Comparison of ENCODE assay signal across 1 cellular context in the genomic region with DNA sequence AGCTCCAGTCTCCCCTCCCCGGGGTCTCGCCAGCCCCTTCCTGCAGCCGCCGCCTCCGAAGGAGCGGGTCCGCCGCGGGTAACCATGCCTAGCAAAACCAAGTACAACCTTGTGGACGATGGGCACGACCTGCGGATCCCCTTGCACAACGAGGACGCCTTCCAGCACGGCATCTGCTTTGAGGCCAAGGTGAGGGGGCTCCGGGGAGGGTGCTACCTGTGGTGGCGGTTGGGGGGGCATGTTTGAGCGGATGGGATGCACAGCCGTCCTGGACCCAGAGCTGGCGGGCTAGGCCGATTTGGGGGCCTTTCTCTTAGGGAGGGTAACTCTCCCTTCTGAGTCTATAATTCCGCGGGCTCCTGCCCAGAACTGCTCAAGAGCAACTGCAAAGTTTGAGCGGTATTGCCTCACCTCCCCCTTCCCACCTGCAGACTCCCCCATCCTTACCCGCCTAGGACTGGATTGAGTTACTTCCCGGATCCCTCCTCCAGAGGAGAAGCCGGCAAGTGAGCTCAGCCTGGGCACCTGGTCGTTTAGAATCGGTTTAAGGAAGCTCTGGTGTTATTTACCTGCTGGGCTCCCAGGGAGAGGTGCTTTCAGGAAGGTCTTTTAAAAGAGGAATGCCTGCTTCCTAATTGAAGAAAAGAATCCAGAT.
TF ChIP-seq lines count a peak whose summit lies in the region.

No MANE protein-coding gene starts in this region.

TF ChIP-seq in IMR-90, 13 proteins besides CTCF, POLR2A, EP300 and RAD21 (continued from another document):
- no peak for TF ChIP-seq CEBPB (IDR thresholded peaks at IDR 0.05; ENCODE audit: low read depth, low read length)
- TF ChIP-seq, protein P1, sequence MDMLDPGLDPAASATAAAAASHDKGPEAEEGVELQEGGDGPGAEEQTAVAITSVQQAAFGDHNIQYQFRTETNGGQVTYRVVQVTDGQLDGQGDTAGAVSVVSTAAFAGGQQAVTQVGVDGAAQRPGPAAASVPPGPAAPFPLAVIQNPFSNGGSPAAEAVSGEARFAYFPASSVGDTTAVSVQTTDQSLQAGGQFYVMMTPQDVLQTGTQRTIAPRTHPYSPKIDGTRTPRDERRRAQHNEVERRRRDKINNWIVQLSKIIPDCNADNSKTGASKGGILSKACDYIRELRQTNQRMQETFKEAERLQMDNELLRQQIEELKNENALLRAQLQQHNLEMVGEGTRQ (IDR thresholded peaks at IDR 0.05; ENCODE audit: low read depth, low read length): no peak
- TF ChIP-seq, protein P2, sequence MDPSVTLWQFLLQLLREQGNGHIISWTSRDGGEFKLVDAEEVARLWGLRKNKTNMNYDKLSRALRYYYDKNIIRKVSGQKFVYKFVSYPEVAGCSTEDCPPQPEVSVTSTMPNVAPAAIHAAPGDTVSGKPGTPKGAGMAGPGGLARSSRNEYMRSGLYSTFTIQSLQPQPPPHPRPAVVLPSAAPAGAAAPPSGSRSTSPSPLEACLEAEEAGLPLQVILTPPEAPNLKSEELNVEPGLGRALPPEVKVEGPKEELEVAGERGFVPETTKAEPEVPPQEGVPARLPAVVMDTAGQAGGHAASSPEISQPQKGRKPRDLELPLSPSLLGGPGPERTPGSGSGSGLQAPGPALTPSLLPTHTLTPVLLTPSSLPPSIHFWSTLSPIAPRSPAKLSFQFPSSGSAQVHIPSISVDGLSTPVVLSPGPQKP (IDR thresholded peaks at IDR 0.05; ENCODE audit: borderline replicate concordance, low read depth, low read length): no peak
- no peak for TF ChIP-seq BHLHE40 (IDR thresholded peaks at IDR 0.05; ENCODE audit: low read depth, low read length)
- TF ChIP-seq CHD1 (IDR thresholded peaks at IDR 0.05; ENCODE audit: low read depth, low read length): no peak
- TF ChIP-seq MAZ (IDR thresholded peaks at IDR 0.05; ENCODE audit: borderline replicate concordance, low read depth, low read length): no peak
- TF ChIP-seq MXI1 (IDR thresholded peaks at IDR 0.05; ENCODE audit: borderline replicate concordance, low read depth, low read length): no peak
- no peak for TF ChIP-seq FOS (IDR thresholded peaks at IDR 0.05; ENCODE audit: low read depth, low read length)
- TF ChIP-seq SMC3 (IDR thresholded peaks at IDR 0.05; ENCODE audit: low read depth, low read length): no peak
- no peak for TF ChIP-seq MAFK (IDR thresholded peaks at IDR 0.05; ENCODE audit: low read depth, low read length)
- no peak for TF ChIP-seq RCOR1 (IDR thresholded peaks at IDR 0.05; ENCODE audit: insufficient replicate concordance, low read length)
